Comparison of ENCODE assay signal across 8 cellular contexts in the genomic region with DNA sequence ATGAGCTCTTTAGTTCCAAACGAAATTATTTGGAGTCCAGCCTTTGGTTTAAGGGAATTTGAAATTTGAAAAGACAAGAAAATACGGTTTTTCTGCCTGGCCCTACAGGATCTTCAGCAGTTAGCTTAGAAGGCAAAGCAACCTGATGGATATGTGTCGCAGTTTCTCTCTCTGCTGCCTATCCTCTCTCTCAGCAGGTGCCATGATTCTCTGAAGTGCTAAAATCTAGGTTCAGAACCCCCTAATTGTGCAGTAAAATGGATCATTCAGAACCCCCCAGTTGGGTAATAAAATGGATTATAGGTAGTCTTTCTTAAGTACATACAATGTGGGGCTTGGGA. TPM values are rescaled to one million over a fixed set of nuclear protein-coding genes. Genes with fewer than 3 reads are reported as not detected.
DNase-seq lines count a peak whose midpoint lies in the region; ATAC-seq and TF ChIP-seq lines count a peak whose summit lies in the region.

No MANE protein-coding gene starts in this region.

- peak overlapping the region; percentile 95 for H3K4me3 Mint-ChIP-seq in activated naive CD8-positive, alpha-beta T cell treated with anti-CD3 and anti-CD28 coated beads, Interleukin-2, amount 10 ng/mL, durations not matched to agents 7 days and 5 days

- no peak overlapping the region for H3K27ac ChIP-seq in lung (ENCODE audit: low read depth in 1 of 2, low read length in 1 of 2)

- TF ChIP-seq CTCF in lung (IDR thresholded peaks at IDR 0.05; ENCODE audit: control extremely low read depth, extremely low read depth): no peak

- H3K9me3 Mint-ChIP-seq in activated naive CD8-positive, alpha-beta T cell treated with anti-CD3 and anti-CD28 coated beads, Interleukin-2, amount 10 ng/mL, durations not matched to agents 7 days and 5 days: peaks cover 1% of the 10 kb centered on the region

- peak overlapping the region; percentile 58 for H3K4me3 ChIP-seq in lung

- H3K9me3 ChIP-seq in lung (ENCODE audit: control insufficient read depth in 2 of 2, insufficient read depth in 1 of 2, low read length in 1 of 2): no peaks in the 10 kb centered on the region

- POLR2A ChIA-PET in activated naive CD8-positive, alpha-beta T cell treated with anti-CD3 and anti-CD28 coated beads, Interleukin-2, amount 10 ng/mL, durations not matched to agents 7 days and 5 days (lab: Charles Lee): no interaction called here

- WGBS in lung, 2 donors: 7% methylated on average over 3 of the region's 3 CpGs

- no peak for DNase-seq in activated naive CD8-positive, alpha-beta T cell treated with anti-CD3 and anti-CD28 coated beads, Interleukin-2, amount 10 ng/mL, durations not matched to agents 7 days and 5 days
- DNase-seq in lung (ENCODE audit: low spot score) (no peak), NCI-H1694 treated with DMSO at 0.1 percent for 48 hours (lab: John Stamatoyannopoulos, UW) (no peak), superior temporal gyrus (ENCODE audit: extremely low spot score) (no peak), AML-193 (lab: John Stamatoyannopoulos, UW) (no peak), GOT3 (lab: John Stamatoyannopoulos, UW) (no peak)

- H3K4me1 ChIP-seq in lung (ENCODE audit: control insufficient read depth in 2 of 2, insufficient read depth in 2 of 2, low read length in 2 of 2): peaks cover 2 to 9% of the 10 kb centered on the region in 2 donors

- H3K27ac Mint-ChIP-seq in activated naive CD8-positive, alpha-beta T cell treated with anti-CD3 and anti-CD28 coated beads, Interleukin-2, amount 10 ng/mL, durations not matched to agents 7 days and 5 days: peak overlapping the region; percentile 57

- no peaks in the 10 kb centered on the region for H3K36me3 ChIP-seq in lung (ENCODE audit: control insufficient read depth in 2 of 2, insufficient read depth in 2 of 2, low read length in 2 of 2)

- H3K4me1 Mint-ChIP-seq in activated naive CD8-positive, alpha-beta T cell treated with anti-CD3 and anti-CD28 coated beads, Interleukin-2, amount 10 ng/mL, durations not matched to agents 7 days and 5 days: peaks cover 18% of the 10 kb centered on the region

- peaks cover 10% of the 10 kb centered on the region for H3K36me3 Mint-ChIP-seq in activated naive CD8-positive, alpha-beta T cell treated with anti-CD3 and anti-CD28 coated beads, Interleukin-2, amount 10 ng/mL, durations not matched to agents 7 days and 5 days

- peaks cover 25% of the 10 kb centered on the region for H3K27me3 Mint-ChIP-seq in activated naive CD8-positive, alpha-beta T cell treated with anti-CD3 and anti-CD28 coated beads, Interleukin-2, amount 10 ng/mL, durations not matched to agents 7 days and 5 days

- ATAC-seq in GM19023 (IDR thresholded peaks at IDR 0.05; ENCODE audit: unreplicated experiment): peak; percentile 6
- peak; percentile 10 for ATAC-seq in HG03045 (IDR thresholded peaks at IDR 0.05; ENCODE audit: unreplicated experiment)
- peak; percentile 12 for ATAC-seq in activated naive CD8-positive, alpha-beta T cell treated with anti-CD3 and anti-CD28 coated beads, Interleukin-2, amount 10 ng/mL, durations not matched to agents 7 days and 5 days (ENCODE audit: low read depth)
- ATAC-seq in lung (ENCODE audit: insufficient read depth, low FRiP score): no peak

- no peaks in the 10 kb centered on the region for H3K27me3 ChIP-seq in lung (ENCODE audit: control insufficient read depth, insufficient read depth)

RNA-seq across cellular contexts. Expression of a gene that starts 0.4 kb away (rescaled TPM):
- 10 to 100 TPM; 16.5 to 17.8 TPM for total RNA-seq in activated naive CD8-positive, alpha-beta T cell treated with anti-CD3 and anti-CD28 coated beads, Interleukin-2, amount 10 ng/mL, durations not matched to agents 7 days and 5 days
- total RNA-seq in lung: 1 to 10 TPM in 1 of 2 donors, under 1 TPM in 1; 0.46 to 4.1 TPM
- under 1 TPM; 0.28 to 0.33 TPM for polyA plus RNA-seq in lung

RNA-seq across cellular contexts. Expression of a gene that starts 47.6 kb away (rescaled TPM):
- not detected for total RNA-seq in activated naive CD8-positive, alpha-beta T cell treated with anti-CD3 and anti-CD28 coated beads, Interleukin-2, amount 10 ng/mL, durations not matched to agents 7 days and 5 days
- total RNA-seq in lung: under 1 TPM in 1 of 2 donors, not detected in 1; 0.09 TPM
- polyA plus RNA-seq in lung: under 1 TPM in 1 of 2 donors, not detected in 1; 0.01 TPM
